ENCODE assay signal across 20 cellular contexts in the genomic region with DNA sequence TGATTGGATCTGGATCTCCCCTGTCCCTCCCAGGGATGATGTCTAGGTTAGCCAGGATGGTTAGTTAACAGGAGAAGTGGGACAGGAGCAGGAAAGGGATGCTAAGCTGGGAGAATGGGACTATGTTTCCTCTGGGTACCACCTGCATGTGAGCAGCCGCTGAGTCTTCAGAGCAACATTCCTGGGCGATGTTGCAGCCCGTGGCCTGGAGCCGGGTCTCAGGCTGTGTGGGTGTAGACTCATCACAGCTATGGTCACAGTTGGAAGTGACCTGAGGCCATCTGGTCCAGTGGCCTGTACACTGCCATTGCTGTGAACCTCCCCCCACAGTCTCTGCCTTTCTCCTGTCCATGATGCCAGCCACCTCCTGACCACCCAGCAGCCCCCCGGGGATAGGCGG.
DNase-seq lines count a peak whose midpoint lies in the region; ATAC-seq and TF ChIP-seq lines count a peak whose summit lies in the region.
"Had no signal": no experiment of that assay in that cellular context is flagged by ENCODE, and none has a peak within 500 bp of the region (broad histone marks: within the 10 kb centered on the region; RNA-seq: fewer than 3 reads in every experiment).

No MANE protein-coding gene starts in this region.

- no peak overlapping the region for H3K4me2 ChIP-seq in mammary epithelial cell (ENCODE audit: insufficient read depth, low read depth, low read length)
- H3K4me2 ChIP-seq in PC-3 (ENCODE audit: low read length) = no peak overlapping the region

- in situ Hi-C loops in mammary epithelial cell (cut with MboI; ENCODE audit: low sequenced_read_pairs in 2 of 2) = no loop called here

- no peaks in the 10 kb centered on the region for H3K9me2 ChIP-seq in PC-3 (replicated peaks; ENCODE audit: low read length)

- H2AFZ ChIP-seq in mammary epithelial cell (ENCODE audit: low read depth, low read length) = no peak overlapping the region
- H2AFZ ChIP-seq in PC-3 (ENCODE audit: low read length) = no peak overlapping the region

- no peaks in the 10 kb centered on the region for H3K27me3 Mint-ChIP-seq in MCF 10A (ENCODE audit: insufficient read depth, unreplicated experiment)
- H3K27me3 Mint-ChIP-seq: IgD-negative memory B cell had no signal

- no TSS peak for BruUV-seq in mammary epithelial cell (replicated peaks; lab: Mats Ljungman, UMichigan)
- BruUV-seq in MCF 10A (replicated peaks; lab: Mats Ljungman, UMichigan) = no TSS peak
- no TSS peak for BruUV-seq in PC-3 (replicated peaks; lab: Mats Ljungman, UMichigan)

- 53% methylated on average over 6 of the region's 6 CpGs for WGBS in mammary epithelial cell (ENCODE audit: low coverage, missing lambda C conversion rate)

- TF ChIP-seq CTCF in mammary epithelial cell (conservative IDR thresholded peaks at IDR 0.05 in 1 of 2, IDR thresholded peaks at IDR 0.05 in 1 of 2; ENCODE audit: extremely low read depth in 1 of 2, insufficient read depth in 1 of 2, low read depth in 1 of 2, low read length in 2 of 2) (no peak), MCF 10A (IDR thresholded peaks at IDR 0.05; ENCODE audit: unreplicated experiment) (no peak), PC-3 (conservative IDR thresholded peaks at IDR 0.05; ENCODE audit: low read depth, low read length) (no peak)

- H3K9me3 Mint-ChIP-seq in MCF 10A (ENCODE audit: unreplicated experiment) = no peaks in the 10 kb centered on the region

- H3K27ac ChIP-seq in mammary epithelial cell (ENCODE audit: insufficient read depth, low read depth, low read length) (no peak overlapping the region), PC-3 (ENCODE audit: low read length) (no peak overlapping the region)
- H3K27ac ChIP-seq: 22Rv1, HL-60, Peyer's patch had no signal

- H3K4me1 Mint-ChIP-seq in MCF 10A (ENCODE audit: insufficient read depth, unreplicated experiment) = peaks cover under 1% of the 10 kb centered on the region

- H3K79me2 ChIP-seq in mammary epithelial cell (ENCODE audit: insufficient read depth, low read length) (no peaks in the 10 kb centered on the region), PC-3 (ENCODE audit: low read length) (no peaks in the 10 kb centered on the region)

- H3K9me3 ChIP-seq in mammary epithelial cell (replicated peaks; ENCODE audit: insufficient read depth, low read length) (peaks cover 2% of the 10 kb centered on the region), PC-3 (ENCODE audit: low read length) (0 out of 2 replicates have a peak, but pooled peaks cover 2% of the 10 kb centered on the region)

- H3K27ac Mint-ChIP-seq in MCF 10A (ENCODE audit: low read depth, unreplicated experiment) = no peak overlapping the region
- H3K27ac Mint-ChIP-seq: B cell, H9, IgD-negative memory B cell had no signal

- H3K27me3 ChIP-seq in mammary epithelial cell (ENCODE audit: insufficient read depth, low read length) = no peaks in the 10 kb centered on the region
- H3K27me3 ChIP-seq in PC-3 (ENCODE audit: low read length) = peaks cover 49% of the 10 kb centered on the region
- H3K27me3 ChIP-seq: Peyer's patch had no signal

- no peaks in the 10 kb centered on the region for H3F3A ChIP-seq in PC-3 (ENCODE audit: low read length, unreplicated experiment)

- dilution Hi-C loops in mammary epithelial cell (cut with HindIII; ENCODE audit: low sequenced_read_pairs) = no loop called here

- no peak overlapping the region for H3K4me3 ChIP-seq in mammary epithelial cell (replicated peaks in 1 of 3; ENCODE audit: insufficient read depth in 1 of 3, low read depth in 2 of 3, low read length in 3 of 3)
- H3K4me3 ChIP-seq in PC-3 (ENCODE audit: low read length) = no peak overlapping the region
- H3K4me3 ChIP-seq: Peyer's patch had no signal

- H3K9ac ChIP-seq in mammary epithelial cell (ENCODE audit: insufficient read depth, low read length) (no peak overlapping the region), PC-3 (ENCODE audit: low read length) (no peak overlapping the region)

- POLR2A ChIA-PET in MCF 10A (lab: Yijun Ruan, JAX) = no interaction called here
- POLR2A ChIA-PET in PC-3 (lab: Charles Lee; ENCODE audit: unreplicated experiment) = no interaction called here

- H3K4me1 ChIP-seq in mammary epithelial cell (ENCODE audit: insufficient read depth, low read length) (peaks cover 5% of the 10 kb centered on the region), PC-3 (ENCODE audit: insufficient read depth, low read length) (peaks cover 5% of the 10 kb centered on the region; the same call in 1 of the 2 replicates)

- DNase-seq in mammary epithelial cell = peak; percentile 11
- DNase-seq in MCF 10A (ENCODE audit: unreplicated experiment) = no peak
- DNase-seq in PC-3 = peak; percentile 27
- peak; percentile 28 for DNase-seq in kidney tubule cell (ENCODE audit: low spot score)
- DNase-seq in COR-L47 (lab: John Stamatoyannopoulos, UW) = no peak
- DNase-seq in SIG-M5 (lab: John Stamatoyannopoulos, UW) = no peak
- no peak for DNase-seq in glomerular visceral epithelial cell (ENCODE audit: extremely low spot score)
- DNase-seq in sciatic nerve (ENCODE audit: low spot score) = no peak
- DNase-seq: H9, Kasumi-1, NCI-H1092 treated with DMSO at 0.1 percent for 48 hours, NCI-H146, NCI-H2081, Peyer's patch, SHP77 treated with DMSO at 0.1 percent for 48 hours had no signal

- no peaks in the 10 kb centered on the region for H3K36me3 ChIP-seq in mammary epithelial cell (ENCODE audit: insufficient read depth, low read length)
- H3K36me3 ChIP-seq in PC-3 (ENCODE audit: low read depth, low read length) = no peaks in the 10 kb centered on the region
- H3K36me3 ChIP-seq: Peyer's patch had no signal

- H3K4me3 Mint-ChIP-seq in MCF 10A (ENCODE audit: unreplicated experiment) = no peak overlapping the region
- H3K4me3 Mint-ChIP-seq: B cell, H9, IgD-negative memory B cell had no signal

- CTCF ChIA-PET in mammary epithelial cell (lab: Charles Lee; ENCODE audit: low non-redundant PET) (no interaction called here), MCF 10A (lab: Yijun Ruan, JAX) (no interaction called here), PC-3 (lab: Charles Lee) (no interaction called here)

- H3K36me3 Mint-ChIP-seq in MCF 10A (ENCODE audit: insufficient read depth, unreplicated experiment) = no peaks in the 10 kb centered on the region
- H3K36me3 Mint-ChIP-seq: IgD-negative memory B cell had no signal

- intact Hi-C loops in mammary epithelial cell (cut with micrococcal nuclease) (no loop called here), MCF 10A (cut with micrococcal nuclease) (no loop called here), PC-3 (cut with micrococcal nuclease) (no loop called here), sciatic nerve (cut with DNase I) (no loop called here)

- ATAC-seq in PC-3 (no peak; the same call in 1 of the 2 replicates), sciatic nerve (no peak)
- ATAC-seq: SK-N-SH treated with all-trans-retinoic acid at 6 μM for 48 hours had no signal

- H4K20me1 ChIP-seq in mammary epithelial cell (ENCODE audit: insufficient read depth, low read length) = no peaks in the 10 kb centered on the region
- no peaks in the 10 kb centered on the region for H4K20me1 ChIP-seq in PC-3 (ENCODE audit: low read length)

Comparison
In these comparisons a context has a peak if more than half of its experiments do, and no peak if none do; other contexts are left out.
1. DNase-seq: peak in mammary epithelial cell (single experiment), PC-3 (single experiment) and kidney tubule cell (single experiment); none in MCF 10A (single experiment), COR-L47 (single experiment), SIG-M5 (single experiment), glomerular visceral epithelial cell (single experiment) and sciatic nerve (single experiment).